In genomic region chr10:122264442-122264841, GRCh38 we compare ENCODE assay signal across 20 cellular contexts. TPM values are rescaled to one million over a fixed set of nuclear protein-coding genes. Genes with fewer than 3 reads are reported as not detected.
A peak's percentile ranks its signal among the peaks of the same experiment; 100 is the strongest.
DNase-seq lines count a peak whose midpoint lies in the region; ATAC-seq and TF ChIP-seq lines count a peak whose summit lies in the region.
"Had no signal": no experiment of that assay in that cellular context is flagged by ENCODE, and none has a peak within 500 bp of the region (broad histone marks: within the 10 kb centered on the region; RNA-seq: fewer than 3 reads in every experiment).

No MANE protein-coding gene starts in this region.

- no peak for ATAC-seq in left cardiac atrium
- ATAC-seq: body of pancreas; left lobe of liver; stimulated activated naive B cell treated with anti-CD40 and anti-IgM and Interleukin-4, amounts not matched to agents 10 μg/mL and 1 μg/mL and 100 μg/mL, for 72 hours had no signal

- DNase-seq in cardiac muscle cell (ENCODE audit: low read depth in 1 of 2, low spot score in 1 of 2) (no peak), left cardiac atrium (no peak), astrocyte of the spinal cord (ENCODE audit: low read depth, low spot score) (peak; percentile 32), hepatocyte (ENCODE audit: low spot score) (peak; percentile 23), transverse colon (no peak), vagina (ENCODE audit: extremely low spot score in 2 of 2) (no peak), GM13976 (ENCODE audit: low spot score) (no peak)
- DNase-seq in NK-92 treated with Interleukin-12 subunit alpha and Interleukin-12 subunit beta, amount 100 ng/mL, for 24 hours (lab: John Stamatoyannopoulos, UW) = no peak
- DNase-seq: activated CD4-positive, alpha-beta T cell treated with anti-CD3 and anti-CD28 coated beads, Interleukin-2, amount 10 ng/mL, durations not matched to agents 24 days and 14 days; activated naive CD4-positive, alpha-beta T cell treated with anti-CD3 and anti-CD28 coated beads for 36 hours; activated T-cell treated with anti-CD3 and anti-CD28 coated beads for 4 hours; body of pancreas; CD4-positive, CD25-positive, alpha-beta regulatory T cell; Kasumi-1; NCI-H146; stimulated activated naive B cell treated with anti-CD40 and anti-IgM and Interleukin-4, amounts not matched to agents 10 μg/mL and 1 μg/mL and 100 μg/mL, for 72 hours had no signal

- H3K4me1 ChIP-seq in cardiac muscle cell (ENCODE audit: low read depth) (peaks cover 32% of the 10 kb centered on the region), hepatocyte (ENCODE audit: insufficient read depth) (peaks cover 35% of the 10 kb centered on the region), transverse colon (peaks cover 0 to 21% (median 10%) of the 10 kb centered on the region in 4 donors), vagina (no peaks in the 10 kb centered on the region)
- H3K4me1 ChIP-seq: body of pancreas had no signal

- 86% methylated on average over 1 of the region's 1 CpG for WGBS in hepatocyte (ENCODE audit: low lambda C conversion rate, missing lambda C conversion rate)
- WGBS in transverse colon (ENCODE audit: low coverage in 1 of 2), 2 donors = 52 to 88% methylated on average over 1 of the region's 1 CpG

- H3K27me3 ChIP-seq in cardiac muscle cell = no peaks in the 10 kb centered on the region
- H3K27me3 ChIP-seq in hepatocyte = no peaks in the 10 kb centered on the region
- H3K27me3 ChIP-seq in transverse colon = no peaks in the 10 kb centered on the region
- H3K27me3 ChIP-seq in vagina = no peaks in the 10 kb centered on the region
- H3K27me3 ChIP-seq: body of pancreas had no signal

- no peaks in the 10 kb centered on the region for H3K79me2 ChIP-seq in hepatocyte

- peak overlapping the region; percentile 21 for H3K4me2 ChIP-seq in hepatocyte

- H3K4me3 ChIP-seq in cardiac muscle cell = no peak overlapping the region
- H3K4me3 ChIP-seq in astrocyte of the spinal cord (ENCODE audit: low read depth, low read length) = no peak overlapping the region
- H3K4me3 ChIP-seq in hepatocyte = no peak overlapping the region
- H3K4me3 ChIP-seq in transverse colon = no peak overlapping the region
- H3K4me3 ChIP-seq in vagina = no peak overlapping the region
- H3K4me3 ChIP-seq: body of pancreas had no signal

- TF ChIP-seq CTCF in cardiac muscle cell (IDR thresholded peaks at IDR 0.05; ENCODE audit: low read depth, low read length) = no peak
- TF ChIP-seq CTCF in astrocyte of the spinal cord (IDR thresholded peaks at IDR 0.05; ENCODE audit: low read depth, low read length) = no peak
- no peak for TF ChIP-seq CTCF in hepatocyte (IDR thresholded peaks at IDR 0.05; ENCODE audit: poor library complexity)
- no peak for TF ChIP-seq CTCF in transverse colon (IDR thresholded peaks at IDR 0.05)
- no peak for TF ChIP-seq CTCF in vagina (IDR thresholded peaks at IDR 0.05)
- no peak for TF ChIP-seq CTCF in GM13976 (IDR thresholded peaks at IDR 0.05; ENCODE audit: borderline replicate concordance, control extremely low read depth, extremely low read depth, insufficient read depth, missing control alignments)

- TF ChIP-seq POLR2A in transverse colon (IDR thresholded peaks at IDR 0.05) = no peak
- TF ChIP-seq POLR2A in vagina (IDR thresholded peaks at IDR 0.05) = no peak

- no peak for TF ChIP-seq EP300 in transverse colon (IDR thresholded peaks at IDR 0.05; ENCODE audit: low read depth)

- in situ Hi-C loops in astrocyte of the spinal cord (cut with HindIII; ENCODE audit: low sequenced_read_pairs) = no loop called here
- in situ Hi-C loops in transverse colon (cut with MboI; ENCODE audit: low pct_ligation_motif_present in 1 of 4, low pct_unique_long_range_greater_than_20kb in 1 of 4, low sequenced_read_pairs in 3 of 4) = no loop called here
- in situ Hi-C loops in GM13976 (cut with MboI; ENCODE audit: low sequenced_read_pairs, unreplicated experiment) = no loop called here

- no peaks in the 10 kb centered on the region for H3K9me3 ChIP-seq in cardiac muscle cell (ENCODE audit: low read depth)
- H3K9me3 ChIP-seq in hepatocyte (ENCODE audit: low read depth) = peaks cover 18% of the 10 kb centered on the region
- H3K9me3 ChIP-seq in transverse colon = peaks cover 0 to 20% of the 10 kb centered on the region in 2 donors
- no peaks in the 10 kb centered on the region for H3K9me3 ChIP-seq in vagina
- H3K9me3 ChIP-seq: body of pancreas had no signal

- no peaks in the 10 kb centered on the region for H3K9me2 ChIP-seq in hepatocyte (replicated peaks; ENCODE audit: insufficient read depth)

- H3K27ac ChIP-seq in cardiac muscle cell (peak overlapping the region; percentile 84), hepatocyte (peak overlapping the region; percentile 59), transverse colon (peak overlapping the region in 3 of 4 donors; percentile 2 to 29 (median 14)), vagina (no peak overlapping the region)
- H3K27ac ChIP-seq: body of pancreas, HL-60 had no signal

- H2AFZ ChIP-seq in hepatocyte = no peak overlapping the region

- H3K36me3 ChIP-seq in cardiac muscle cell (no peaks in the 10 kb centered on the region), hepatocyte (replicated peaks; ENCODE audit: insufficient read depth, low read depth) (peaks cover 4% of the 10 kb centered on the region), transverse colon (no peaks in the 10 kb centered on the region), vagina (peaks cover 0 to 12% of the 10 kb centered on the region in 2 donors)

- intact Hi-C loops in left cardiac atrium (cut with DNase I) (no loop called here), transverse colon (cut with DNase I; ENCODE audit: low total_unique reads) (no loop called here), vagina (cut with DNase I) (no loop called here)

- no peaks in the 10 kb centered on the region for H4K20me1 ChIP-seq in hepatocyte (ENCODE audit: insufficient read depth, poor library complexity, severe bottlenecking)

RNA-seq across cellular contexts. Expression of gene BTBD16, which starts 6.7 kb away (rescaled TPM):
- 0.09 TPM in 1 of 2 replicates, not detected in the other for total RNA-seq in cardiac muscle cell
- 0.16 TPM in 1 of 2 replicates, not detected in the other for polyA plus RNA-seq in cardiac muscle cell
- total RNA-seq in left cardiac atrium = under 1 TPM in 1 of 2 donors, not detected in 1; 0.37 TPM
- total RNA-seq in hepatocyte = 0.47 and 0.92 TPM in 2 replicates
- polyA plus RNA-seq in hepatocyte = 0.24 and 0.74 TPM in 2 replicates
- not detected for total RNA-seq in transverse colon
- not detected for total RNA-seq in vagina
- total RNA-seq: activated CD4-positive, alpha-beta T cell treated with anti-CD3 and anti-CD28 coated beads, Interleukin-2, amount 10 ng/mL, durations not matched to agents 24 days and 14 days; activated naive CD4-positive, alpha-beta T cell treated with anti-CD3 and anti-CD28 coated beads for 36 hours; body of pancreas; CD4-positive, CD25-positive, alpha-beta regulatory T cell; progenitor cell of endocrine pancreas; SK-MEL-5 had no signal

Comparison
In these comparisons a context has a peak if more than half of its experiments do, and no peak if none do; other contexts are left out.
1. DNase-seq: peak in astrocyte of the spinal cord (single experiment) and hepatocyte (single experiment); none in cardiac muscle cell (0 of 2), left cardiac atrium (single experiment), transverse colon (single experiment), vagina (0 of 2), NK-92 treated with Interleukin-12 subunit alpha and Interleukin-12 subunit beta, amount 100 ng/mL, for 24 hours (single experiment) and GM13976 (single experiment).